In genomic region chr5:91885291-91886265, GRCh38 we compare ENCODE assay signal across 21 cellular contexts.
DNase-seq lines count a peak whose midpoint lies in the region; ATAC-seq and TF ChIP-seq lines count a peak whose summit lies in the region.
"Had no signal": no experiment of that assay in that cellular context is flagged by ENCODE, and none has a peak within 500 bp of the region (broad histone marks: within the 10 kb centered on the region; RNA-seq: fewer than 3 reads in every experiment).

No MANE protein-coding gene starts in this region.

- H3K9me3 Mint-ChIP-seq in Calu3 (ENCODE audit: low read depth, unreplicated experiment) (peaks cover 2% of the 10 kb centered on the region), glutamatergic neuron (ENCODE audit: unreplicated experiment) (no peaks in the 10 kb centered on the region), osteocyte (ENCODE audit: unreplicated experiment) (peaks cover 7% of the 10 kb centered on the region)
- H3K9me3 Mint-ChIP-seq: activated T-cell treated with anti-CD3 and anti-CD28 coated beads, Interleukin-2, amount 50 U/mL, for 24 hours had no signal

- POLR2A ChIA-PET in HEK293 (lab: Yijun Ruan, JAX): no interaction called here

- DNase-seq in Calu3 (peak; percentile 16), NCI-H446 (lab: John Stamatoyannopoulos, UW) (peak; percentile 20 to 81), glutamatergic neuron (peak; percentile 17), osteocyte (ENCODE audit: extremely low spot score, unreplicated experiment) (no peak), Right ventricle myocardium inferior (ENCODE audit: missing footprints) (no peak), COLO668 (lab: John Stamatoyannopoulos, UW; ENCODE audit: unreplicated experiment) (no peak)
- no peak for DNase-seq in stimulated activated CD4-positive, alpha-beta T cell treated with anti-CD3 and anti-CD28 coated beads, Interleukin-2, amount 100 ng/mL, for 48 hours
- DNase-seq: activated CD4-positive, alpha-beta T cell treated with anti-CD3 and anti-CD28 coated beads, Interleukin-2, amount 50 U/mL, for 1 hour; activated T-cell treated with anti-CD3 and anti-CD28 coated beads, Interleukin-2, amount 50 U/mL, for 24 hours; dermis blood vessel endothelial cell; immature natural killer cell; MM.1S; sigmoid colon; stimulated activated CD4-positive, alpha-beta T cell treated with anti-CD3 and anti-CD28 coated beads, Interleukin-4, amount 100 ng/mL, for 1 hour; stimulated activated CD8-positive, alpha-beta memory T cell treated with anti-CD3 and anti-CD28 coated beads, Interleukin-4, amount 100 ng/mL, for 48 hours; testis had no signal

- H3K36me3 Mint-ChIP-seq in Calu3 (ENCODE audit: insufficient read depth, unreplicated experiment): no peaks in the 10 kb centered on the region
- H3K36me3 Mint-ChIP-seq in glutamatergic neuron (ENCODE audit: unreplicated experiment): no peaks in the 10 kb centered on the region
- no peaks in the 10 kb centered on the region for H3K36me3 Mint-ChIP-seq in osteocyte (ENCODE audit: unreplicated experiment)
- H3K36me3 Mint-ChIP-seq: activated naive CD4-positive, alpha-beta T cell treated with anti-CD3 and anti-CD28 coated beads, Interleukin-2, amount 50 U/mL, for 72 hours; brain had no signal

- ATAC-seq in Right ventricle myocardium inferior: no peak
- ATAC-seq: activated naive CD4-positive, alpha-beta T cell treated with anti-CD3 and anti-CD28 coated beads, Interleukin-2, amount 50 U/mL, for 72 hours; Panc1 had no signal

- H3K36me3 ChIP-seq in HEK293 (ENCODE audit: control insufficient read depth in 2 of 2, insufficient read depth in 1 of 2, low read length in 2 of 2): no peaks in the 10 kb centered on the region
- H3K36me3 ChIP-seq: HAP-1, sigmoid colon had no signal

- no peaks in the 10 kb centered on the region for H3K9me3 ChIP-seq in HEK293 (ENCODE audit: control insufficient read depth, insufficient read depth, low read depth, low read length)
- H3K9me3 ChIP-seq: HAP-1, sigmoid colon, testis had no signal

- H3K4me1 Mint-ChIP-seq in Calu3 (ENCODE audit: low read depth, unreplicated experiment) (no peaks in the 10 kb centered on the region), glutamatergic neuron (ENCODE audit: low read depth, unreplicated experiment) (peaks cover 21% of the 10 kb centered on the region), osteocyte (ENCODE audit: unreplicated experiment) (peaks cover 2% of the 10 kb centered on the region)
- H3K4me1 Mint-ChIP-seq: immature natural killer cell had no signal

- H3K27me3 Mint-ChIP-seq in Calu3 (ENCODE audit: unreplicated experiment) (no peaks in the 10 kb centered on the region), glutamatergic neuron (ENCODE audit: unreplicated experiment) (no peaks in the 10 kb centered on the region), osteocyte (ENCODE audit: unreplicated experiment) (no peaks in the 10 kb centered on the region)
- H3K27me3 Mint-ChIP-seq: activated T-cell treated with anti-CD3 and anti-CD28 coated beads, Interleukin-2, amount 50 U/mL, for 24 hours; brain had no signal

- no peaks in the 10 kb centered on the region for H3K4me1 ChIP-seq in HEK293 (ENCODE audit: control insufficient read depth, insufficient read depth, low read length)
- H3K4me1 ChIP-seq: HAP-1, sigmoid colon, testis had no signal

- CTCF ChIA-PET in Calu3 (lab: Charles Lee): interaction anchor here (0.7 kb wide), 1 partner anchor 180 kb away, joined by 3 read pairs; no protein-coding TSS in a partner anchor
- CTCF ChIA-PET in HEK293 (lab: Yijun Ruan, JAX): no interaction called here

- H3K27ac ChIP-seq in HEK293 (ENCODE audit: extremely low read depth, low read depth, low read length): no peak overlapping the region
- H3K27ac ChIP-seq: sigmoid colon, testis had no signal

- intact Hi-C loops in Calu3 (cut with micrococcal nuclease; ENCODE audit: unreplicated experiment): no loop called here
- intact Hi-C loops in Right ventricle myocardium inferior (cut with DNase I): no loop called here

- TF ChIP-seq CTCF in Calu3 (IDR thresholded peaks at IDR 0.05; ENCODE audit: unreplicated experiment) (no peak), HEK293 (tag by site-specific recombination; IDR thresholded peaks at IDR 0.05) (no peak), glutamatergic neuron (IDR thresholded peaks at IDR 0.05; ENCODE audit: partially characterized antibody, unreplicated experiment) (no peak), osteocyte (IDR thresholded peaks at IDR 0.05) (no peak)

- no peak overlapping the region for H3K4me3 ChIP-seq in HEK293 (ENCODE audit: low read depth, low read length)
- H3K4me3 ChIP-seq: HAP-1, sigmoid colon, testis had no signal

- no TSS peak for BruUV-seq in Calu3 (replicated peaks; lab: Mats Ljungman, UMichigan)

- H3K27ac Mint-ChIP-seq in Calu3 (ENCODE audit: unreplicated experiment): no peak overlapping the region
- peak overlapping the region; percentile 75 for H3K27ac Mint-ChIP-seq in glutamatergic neuron (ENCODE audit: unreplicated experiment)
- no peak overlapping the region for H3K27ac Mint-ChIP-seq in osteocyte (ENCODE audit: unreplicated experiment)
- H3K27ac Mint-ChIP-seq: activated naive CD4-positive, alpha-beta T cell treated with anti-CD3 and anti-CD28 coated beads, Interleukin-2, amount 50 U/mL, for 72 hours; activated T-cell treated with anti-CD3 and anti-CD28 coated beads, Interleukin-2, amount 50 U/mL, for 24 hours; brain; immature natural killer cell had no signal

- H3K4me3 Mint-ChIP-seq in Calu3 (ENCODE audit: low read depth, unreplicated experiment) (no peak overlapping the region), glutamatergic neuron (ENCODE audit: unreplicated experiment) (no peak overlapping the region), osteocyte (ENCODE audit: unreplicated experiment) (no peak overlapping the region)
- H3K4me3 Mint-ChIP-seq: activated T-cell treated with anti-CD3 and anti-CD28 coated beads, Interleukin-2, amount 50 U/mL, for 24 hours; brain; immature natural killer cell had no signal

TF ChIP-seq in HEK293, 187 proteins besides CTCF, POLR2A, EP300 and RAD21:
- TF ChIP-seq SCRT1 (tag by site-specific recombination; IDR thresholded peaks at IDR 0.05; ENCODE audit: borderline replicate concordance) (peak; percentile 48; the same call in 1 of the 2 replicates), ZBTB8A (tag by site-specific recombination; IDR thresholded peaks at IDR 0.05) (no peak), SCRT2 (tag by site-specific recombination; IDR thresholded peaks at IDR 0.05) (peak; percentile 91), ZBTB17 (tag by site-specific recombination; IDR thresholded peaks at IDR 0.05) (peak; percentile 85)

Comparison
In these comparisons a context has a peak if more than half of its experiments do, and no peak if none do; other contexts are left out.
1. DNase-seq: peak in Calu3 (single experiment), NCI-H446 (2 of 2) and glutamatergic neuron (single experiment); none in stimulated activated CD4-positive, alpha-beta T cell treated with anti-CD3 and anti-CD28 coated beads, Interleukin-2, amount 100 ng/mL, for 48 hours (0 of 2), osteocyte (single experiment), Right ventricle myocardium inferior (single experiment) and COLO668 (single experiment).